Comparison of ENCODE assay signal across 11 cellular contexts in genomic region chrX:78119521-78120227, GRCh38. TPM values are rescaled to one million over a fixed set of nuclear protein-coding genes. Genes with fewer than 3 reads are reported as not detected.
A peak's percentile ranks its signal among the peaks of the same experiment; 100 is the strongest.
DNase-seq lines count a peak whose midpoint lies in the region; ATAC-seq, FAIRE-seq and TF ChIP-seq lines count a peak whose summit lies in the region.
"Had no signal": no experiment of that assay in that cellular context is flagged by ENCODE, and none has a peak within 500 bp of the region (broad histone marks: within the 10 kb centered on the region; RNA-seq: fewer than 3 reads in every experiment).

No MANE protein-coding gene starts in this region.

- CTCF ChIA-PET in CD4-positive, alpha-beta T cell (lab: Charles Lee) = interaction anchor here (0.6 kb wide), 1 partner anchor 11 kb away, joined by 3 read pairs; no protein-coding TSS in a partner anchor

- POLR2A ChIA-PET in CD4-positive, alpha-beta T cell (lab: Charles Lee) = interaction anchor here (0.7 kb wide), 1 partner anchor 574 kb away, joined by 3 read pairs; no protein-coding TSS in a partner anchor

- H3K4me3 Mint-ChIP-seq in CD4-positive, alpha-beta T cell = no peak overlapping the region

- no peak for DNase-seq in CD4-positive, alpha-beta T cell
- DNase-seq in GM12891 (ENCODE audit: insufficient read length, low spot score) (no peak), kidney tubule cell (ENCODE audit: low spot score) (peak; percentile 37), LoVo (ENCODE audit: low spot score) (no peak), esophagus muscularis mucosa (ENCODE audit: extremely low spot score) (no peak)
- DNase-seq: NCI-H1048 had no signal

- H3K4me3 ChIP-seq in esophagus muscularis mucosa = no peak overlapping the region
- H3K4me3 ChIP-seq: smooth muscle cell, suprapubic skin had no signal

- H3K9me3 Mint-ChIP-seq in CD4-positive, alpha-beta T cell = no peaks in the 10 kb centered on the region

- peak overlapping the region; percentile 56 for H3K27ac Mint-ChIP-seq in CD4-positive, alpha-beta T cell

- no peaks in the 10 kb centered on the region for H3K27me3 Mint-ChIP-seq in CD4-positive, alpha-beta T cell

- no peak for TF ChIP-seq CTCF in CD4-positive, alpha-beta T cell (IDR thresholded peaks at IDR 0.05)
- TF ChIP-seq CTCF in VCaP (conservative IDR thresholded peaks at IDR 0.05) = peak; percentile 69
- TF ChIP-seq CTCF in esophagus muscularis mucosa (IDR thresholded peaks at IDR 0.05) = peak in 1 of 3 experiments; percentile 23

- H3K36me3 Mint-ChIP-seq in CD4-positive, alpha-beta T cell (ENCODE audit: low read depth) = peaks cover 92% of the 10 kb centered on the region

- peak; percentile 48 for FAIRE-seq in GM12891 (lab: Jason Lieb, UNC)

- H3K4me1 ChIP-seq in esophagus muscularis mucosa = peaks cover 0 to 11% (median 5%) of the 10 kb centered on the region in 4 donors
- H3K4me1 ChIP-seq: suprapubic skin had no signal

- H3K27ac ChIP-seq in CD4-positive, alpha-beta T cell (ENCODE audit: low read depth, low read length) = no peak overlapping the region
- no peak overlapping the region for H3K27ac ChIP-seq in VCaP
- H3K27ac ChIP-seq in esophagus muscularis mucosa (replicated peaks in 1 of 4) = peak overlapping the region in 1 of 4 donors; percentile 33
- H3K27ac ChIP-seq: suprapubic skin had no signal

- TF ChIP-seq EP300 in esophagus muscularis mucosa (IDR thresholded peaks at IDR 0.05) = no peak

- H3K27me3 ChIP-seq in CD4-positive, alpha-beta T cell (ENCODE audit: control insufficient read depth, insufficient read depth, low read length) = no peaks in the 10 kb centered on the region
- H3K27me3 ChIP-seq in esophagus muscularis mucosa = no peaks in the 10 kb centered on the region
- H3K27me3 ChIP-seq: suprapubic skin had no signal

- TF ChIP-seq POLR2A in GM12891 (IDR thresholded peaks at IDR 0.05; ENCODE audit: low read depth, low read length) (no peak), esophagus muscularis mucosa (IDR thresholded peaks at IDR 0.05; ENCODE audit: low read depth) (no peak)

- H3K36me3 ChIP-seq in esophagus muscularis mucosa = peaks cover 31 to 93% (median 72%) of the 10 kb centered on the region in 4 donors

- intact Hi-C loops in CD4-positive, alpha-beta T cell (cut with DNase I, micrococcal nuclease) = loop anchor here in 1 of 2 experiments (5.0 kb wide), 1 partner anchor 222 kb away; the partner anchor contains the start of genes COX7B and MAGT1
- intact Hi-C loops in esophagus muscularis mucosa (cut with DNase I) = no loop called here

- 81% methylated on average over 9 of the region's 9 CpGs for whole genome bisulfite sequencing in esophagus muscularis mucosa

- H3K4me1 Mint-ChIP-seq in CD4-positive, alpha-beta T cell (ENCODE audit: low read depth) = peaks cover 75% of the 10 kb centered on the region

- peak; percentile 48 for ATAC-seq in CD4-positive, alpha-beta T cell (ENCODE audit: poor library complexity)
- ATAC-seq in HG02588 (IDR thresholded peaks at IDR 0.05; ENCODE audit: unreplicated experiment) (no peak), GM18873 (IDR thresholded peaks at IDR 0.05; ENCODE audit: low FRiP score, unreplicated experiment) (no peak)

- no peaks in the 10 kb centered on the region for H3K9me3 ChIP-seq in CD4-positive, alpha-beta T cell (ENCODE audit: control insufficient read depth, low read length)
- no peaks in the 10 kb centered on the region for H3K9me3 ChIP-seq in esophagus muscularis mucosa
- H3K9me3 ChIP-seq: suprapubic skin had no signal

TF ChIP-seq in GM12891, 5 proteins besides CTCF, POLR2A, EP300 and RAD21:
- peak; percentile 31 for TF ChIP-seq PAX5 (IDR thresholded peaks at IDR 0.05; ENCODE audit: insufficient read depth, low read length, severe bottlenecking)
- no peak for TF ChIP-seq TAF1 (IDR thresholded peaks at IDR 0.05; ENCODE audit: low read depth, low read length)
TF ChIP-seq in GM12891: peak in this region for 1.

RNA-seq across cellular contexts. Expression of gene PGK1, which starts 15.6 kb away (rescaled TPM):
- 100 to 1,000 TPM; 267 to 281 TPM for total RNA-seq in CD4-positive, alpha-beta T cell
- 633 TPM for polyA plus RNA-seq in GM12891 (2012; ENCODE audit: low read depth, missing spikeins)
- 100 to 1,000 TPM; 187 to 236 (median 229) TPM for total RNA-seq in esophagus muscularis mucosa

RNA-seq across cellular contexts. Expression of gene TAF9B, which starts 19.8 kb away (rescaled TPM):
- total RNA-seq in CD4-positive, alpha-beta T cell = 10 to 100 TPM in 1 of 2 experiments, 1 to 10 TPM in 1; 9.6 to 10.3 TPM
- 12.1 TPM for polyA plus RNA-seq in GM12891 (2012; ENCODE audit: low read depth, missing spikeins)
- total RNA-seq in esophagus muscularis mucosa = 10 to 100 TPM; 35.8 to 71.2 (median 58.2) TPM
